In the genomic region with DNA sequence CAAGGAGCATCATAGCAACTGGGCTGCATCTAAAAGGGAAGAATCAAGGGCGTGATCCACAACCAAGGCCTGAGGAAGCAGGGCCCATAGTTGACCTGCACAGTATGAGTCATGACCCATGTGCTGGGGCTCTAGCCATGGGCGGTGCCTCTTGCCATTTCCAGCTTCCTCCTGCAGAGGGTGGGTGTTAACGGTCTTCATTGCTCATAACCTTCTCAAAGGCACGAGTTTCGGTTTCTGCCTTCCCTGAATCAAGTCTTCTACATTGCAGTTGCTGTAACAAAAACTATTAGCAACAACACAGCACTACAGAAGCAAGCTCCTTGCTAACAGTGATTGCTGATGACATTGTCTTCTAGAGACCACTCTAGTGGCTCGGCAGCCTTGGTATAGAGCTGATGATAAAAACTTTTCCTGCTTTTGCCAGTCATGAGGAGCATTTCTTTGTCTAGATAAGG, we compare ENCODE assay signal across 8 cellular contexts.
DNase-seq lines count a peak whose midpoint lies in the region; ATAC-seq and TF ChIP-seq lines count a peak whose summit lies in the region.

No MANE protein-coding gene starts in this region.

- H3K9ac ChIP-seq in mammary epithelial cell (ENCODE audit: insufficient read depth, low read length): no peak overlapping the region

- no peak overlapping the region for H2AFZ ChIP-seq in mammary epithelial cell (ENCODE audit: low read depth, low read length)

- H3K36me3 ChIP-seq in RWPE2 (ENCODE audit: low read depth): no peaks in the 10 kb centered on the region
- H3K36me3 ChIP-seq in mammary epithelial cell (ENCODE audit: insufficient read depth, low read length): no peaks in the 10 kb centered on the region
- no peaks in the 10 kb centered on the region for H3K36me3 ChIP-seq in lung (ENCODE audit: control insufficient read depth in 2 of 2, insufficient read depth in 2 of 2, low read length in 2 of 2)
- no peaks in the 10 kb centered on the region for H3K36me3 ChIP-seq in thoracic aorta

- H3K79me2 ChIP-seq in mammary epithelial cell (ENCODE audit: insufficient read depth, low read length): no peaks in the 10 kb centered on the region

- H3K27ac ChIP-seq in RWPE2 (ENCODE audit: poor library complexity, severe bottlenecking) (peak overlapping the region; percentile 39), mammary epithelial cell (ENCODE audit: insufficient read depth, low read depth, low read length) (no peak overlapping the region), lung (ENCODE audit: low read depth in 1 of 2, low read length in 1 of 2) (peak overlapping the region in 1 of 2 donors; percentile 62), thoracic aorta (peak overlapping the region in 1 of 2 donors; percentile 14)

- TF ChIP-seq CTCF in RWPE2 (IDR thresholded peaks at IDR 0.05; ENCODE audit: poor library complexity, severe bottlenecking): no peak
- no peak for TF ChIP-seq CTCF in mammary epithelial cell (conservative IDR thresholded peaks at IDR 0.05 in 1 of 2, IDR thresholded peaks at IDR 0.05 in 1 of 2; ENCODE audit: extremely low read depth in 1 of 2, insufficient read depth in 1 of 2, low read depth in 1 of 2, low read length in 2 of 2)
- no peak for TF ChIP-seq CTCF in lung (IDR thresholded peaks at IDR 0.05; ENCODE audit: control extremely low read depth, extremely low read depth)
- TF ChIP-seq CTCF in thoracic aorta (IDR thresholded peaks at IDR 0.05): no peak

- 83% methylated on average over 5 of the region's 6 CpGs for WGBS in mammary epithelial cell (ENCODE audit: low coverage, missing lambda C conversion rate)
- WGBS in lung, 2 donors: 46 to 53% methylated on average over 6 of the region's 6 CpGs

- H3K27me3 ChIP-seq in RWPE2 (ENCODE audit: insufficient read depth, poor library complexity, severe bottlenecking) (no peaks in the 10 kb centered on the region), mammary epithelial cell (ENCODE audit: insufficient read depth, low read length) (no peaks in the 10 kb centered on the region), lung (ENCODE audit: control insufficient read depth, insufficient read depth) (no peaks in the 10 kb centered on the region), thoracic aorta (replicated peaks; ENCODE audit: insufficient read depth) (no peaks in the 10 kb centered on the region)

- H3K9me3 ChIP-seq in RWPE2 (ENCODE audit: severe bottlenecking) (no peaks in the 10 kb centered on the region), mammary epithelial cell (replicated peaks; ENCODE audit: insufficient read depth, low read length) (no peaks in the 10 kb centered on the region), lung (ENCODE audit: control insufficient read depth in 2 of 2, insufficient read depth in 1 of 2, low read length in 1 of 2) (peaks cover 0 to 2% of the 10 kb centered on the region in 2 donors), thoracic aorta (no peaks in the 10 kb centered on the region)

- H4K20me1 ChIP-seq in mammary epithelial cell (ENCODE audit: insufficient read depth, low read length): no peaks in the 10 kb centered on the region

- dilution Hi-C loops in mammary epithelial cell (cut with HindIII; ENCODE audit: low sequenced_read_pairs): no loop called here

- peak; percentile 65 for ATAC-seq in HG03064 (IDR thresholded peaks at IDR 0.05; ENCODE audit: low read depth, unreplicated experiment)
- ATAC-seq in RWPE2 (ENCODE audit: low read depth): peak; percentile 77
- ATAC-seq in lung (ENCODE audit: insufficient read depth, low FRiP score): peak; percentile 92
- peak; percentile 17 for ATAC-seq in thoracic aorta (ENCODE audit: insufficient number of reproducible peaks, low FRiP score, low read depth)

- intact Hi-C loops in mammary epithelial cell (cut with micrococcal nuclease): loop anchor here (5.0 kb wide), 1 partner anchor 51 kb away; no protein-coding TSS in a partner anchor

- H3K4me2 ChIP-seq in mammary epithelial cell (ENCODE audit: insufficient read depth, low read depth, low read length): no peak overlapping the region

- peak; percentile 19 to 32 for DNase-seq in activated CD4-positive, alpha-beta T cell treated with anti-CD3 and anti-CD28 coated beads for 24 hours (ENCODE audit: low read depth in 2 of 2)
- DNase-seq in activated CD4-positive, alpha-beta T cell treated with anti-CD3 and anti-CD28 coated beads, Interleukin-2, amount 50 U/mL, for 1 hour: no peak
- DNase-seq in RWPE2 (ENCODE audit: low spot score) (no peak), mammary epithelial cell (peak; percentile 55), lung (ENCODE audit: low spot score) (peak; percentile 69), thoracic aorta (ENCODE audit: low spot score) (peak; percentile 18), NCI-H2029 (lab: John Stamatoyannopoulos, UW) (no peak)

- in situ Hi-C loops in mammary epithelial cell (cut with MboI; ENCODE audit: low sequenced_read_pairs in 2 of 2): no loop called here

- peaks cover 6% of the 10 kb centered on the region for H3K4me1 ChIP-seq in RWPE2 (ENCODE audit: insufficient read depth, poor library complexity, severe bottlenecking)
- peaks cover 10% of the 10 kb centered on the region for H3K4me1 ChIP-seq in mammary epithelial cell (ENCODE audit: insufficient read depth, low read length)
- peaks cover 0 to 6% of the 10 kb centered on the region in 2 donors for H3K4me1 ChIP-seq in lung (ENCODE audit: control insufficient read depth in 2 of 2, insufficient read depth in 2 of 2, low read length in 2 of 2)
- no peaks in the 10 kb centered on the region for H3K4me1 ChIP-seq in thoracic aorta (ENCODE audit: control insufficient read depth in 1 of 2, low read depth in 2 of 2)

- H3K4me3 ChIP-seq in RWPE2 (ENCODE audit: severe bottlenecking): no peak overlapping the region
- no peak overlapping the region for H3K4me3 ChIP-seq in mammary epithelial cell (replicated peaks in 1 of 3; ENCODE audit: insufficient read depth in 1 of 3, low read depth in 2 of 3, low read length in 3 of 3)
- H3K4me3 ChIP-seq in lung: no peak overlapping the region
- H3K4me3 ChIP-seq in thoracic aorta: peak overlapping the region; percentile 13

- CTCF ChIA-PET in mammary epithelial cell (lab: Charles Lee; ENCODE audit: low non-redundant PET): no interaction called here

- BruUV-seq in mammary epithelial cell (replicated peaks; lab: Mats Ljungman, UMichigan): no TSS peak

Comparison
In these comparisons a context has a peak if more than half of its experiments do, and no peak if none do; other contexts are left out.
1. DNase-seq: peak in activated CD4-positive, alpha-beta T cell treated with anti-CD3 and anti-CD28 coated beads for 24 hours (2 of 2), mammary epithelial cell (single experiment), lung (single experiment) and thoracic aorta (single experiment); none in activated CD4-positive, alpha-beta T cell treated with anti-CD3 and anti-CD28 coated beads, Interleukin-2, amount 50 U/mL, for 1 hour (single experiment), RWPE2 (single experiment) and NCI-H2029 (single experiment).
2. ATAC-seq: peak in every context shown above with its lines; median percentile 92 in lung; 77 in RWPE2; 65 in HG03064; 17 in thoracic aorta.